ENCODE assay signal across 37 cellular contexts in the genomic region with DNA sequence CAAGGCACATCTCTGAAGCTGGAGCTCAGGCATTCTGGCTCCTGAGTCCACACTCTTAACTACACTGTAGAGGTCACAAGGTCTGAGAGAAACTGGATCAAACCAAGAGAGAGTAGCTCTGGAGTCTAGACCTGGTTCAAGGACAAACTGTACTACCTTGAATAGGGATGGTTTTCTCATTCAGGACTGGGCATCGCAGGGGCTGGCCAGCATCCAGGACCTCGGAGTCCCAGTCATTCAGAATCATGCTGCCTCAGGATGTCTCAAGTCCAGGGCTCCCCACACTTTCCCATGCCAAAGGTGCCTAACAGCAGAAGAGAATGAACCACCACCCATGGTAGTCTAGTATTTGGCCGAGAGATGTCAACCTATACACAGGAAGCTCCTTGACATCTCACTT. TPM values are rescaled to one million over a fixed set of nuclear protein-coding genes. Genes with fewer than 3 reads are reported as not detected.
"Had no signal": no experiment of that assay in that cellular context is flagged by ENCODE, and none has a peak within 500 bp of the region (broad histone marks: within the 10 kb centered on the region; RNA-seq: fewer than 3 reads in every experiment).

No MANE protein-coding gene starts in this region.

- H3K27me3 Mint-ChIP-seq: activated naive CD4-positive, alpha-beta T cell treated with anti-CD3 and anti-CD28 coated beads, Interleukin-2, amount 50 U/mL, for 24 hours; activated naive CD8-positive, alpha-beta T cell treated with anti-CD3 and anti-CD28 coated beads for 36 hours; activated naive CD8-positive, alpha-beta T cell treated with anti-CD3 and anti-CD28 coated beads, Interleukin-2, amount 50 U/mL, for 24 hours; activated T-cell treated with anti-CD3 and anti-CD28 coated beads, Interleukin-2, amount 50 U/mL, for 24 hours; activated T-helper 17 cell treated with anti-CD3 and anti-CD28 coated beads, Interleukin-2, amount 50 U/mL, for 72 hours; brain; central memory CD8-positive, alpha-beta T cell had no signal

- H3K9me3 Mint-ChIP-seq: activated naive CD4-positive, alpha-beta T cell treated with anti-CD3 and anti-CD28 coated beads for 36 hours; activated naive CD4-positive, alpha-beta T cell treated with anti-CD3 and anti-CD28 coated beads, Interleukin-2, amount 10 ng/mL, durations not matched to agents 7 days and 5 days; activated naive CD4-positive, alpha-beta T cell treated with anti-CD3 and anti-CD28 coated beads, Interleukin-2, amount 50 U/mL, for 24 hours; activated naive CD4-positive, alpha-beta T cell treated with anti-CD3 and anti-CD28 coated beads, Interleukin-2, amount 50 U/mL, for 72 hours; activated naive CD8-positive, alpha-beta T cell treated with anti-CD3 and anti-CD28 coated beads for 36 hours; activated naive CD8-positive, alpha-beta T cell treated with anti-CD3 and anti-CD28 coated beads, Interleukin-2, amount 10 ng/mL, durations not matched to agents 7 days and 5 days; activated naive CD8-positive, alpha-beta T cell treated with anti-CD3 and anti-CD28 coated beads, Interleukin-2, amount 50 U/mL, for 24 hours; activated T-cell treated with anti-CD3 and anti-CD28 coated beads, Interleukin-2, amount 50 U/mL, for 24 hours; activated T-cell treated with anti-CD3 and anti-CD28 coated beads, Interleukin-2, amount 50 U/mL, for 4 hours; activated T-cell treated with anti-CD3 and anti-CD28 coated beads, Interleukin-2, amount 50 U/mL, for 72 hours; activated T-helper 1 cell treated with anti-CD3 and anti-CD28 coated beads, Interleukin-12 subunit alpha, Interleukin-12 subunit beta, Interleukin-2, Interleukin-4 antibody, amounts not matched to agents 30 ng/mL and 10 ng/mL and 1 ng/mL, durations not matched to agents 14 hours and 24 hours and 36 hours; activated T-helper 17 cell treated with anti-CD3 and anti-CD28 coated beads, Interleukin-2, amount 50 U/mL, for 72 hours; activated T-helper 2 cell treated with anti-CD3 and anti-CD28 coated beads, Interferon-gamma antibody, Interleukin-2, Interleukin-4, amounts not matched to agents 10 μg/mL and 5 μg/mL and 100 μg/mL, durations not matched to agents 14 hours and 24 hours and 36 hours; central memory CD8-positive, alpha-beta T cell had no signal

- H3K4me3 ChIP-seq: adrenal gland, ascending aorta, body of pancreas, breast epithelium, cardiac muscle cell had no signal

- H3K27me3 ChIP-seq: adrenal gland, ascending aorta, body of pancreas, brain microvascular endothelial cell, breast epithelium had no signal

- H3K9me3 ChIP-seq: adrenal gland, ascending aorta, body of pancreas, breast epithelium had no signal

- H3K36me3 Mint-ChIP-seq: activated naive CD4-positive, alpha-beta T cell treated with anti-CD3 and anti-CD28 coated beads, Interleukin-2, amount 10 ng/mL, durations not matched to agents 7 days and 5 days; activated naive CD4-positive, alpha-beta T cell treated with anti-CD3 and anti-CD28 coated beads, Interleukin-2, amount 50 U/mL, for 72 hours; activated naive CD8-positive, alpha-beta T cell treated with anti-CD3 and anti-CD28 coated beads for 36 hours; activated naive CD8-positive, alpha-beta T cell treated with anti-CD3 and anti-CD28 coated beads, Interleukin-2, amount 10 ng/mL, durations not matched to agents 7 days and 5 days; brain had no signal

- H3K27ac Mint-ChIP-seq: activated naive CD4-positive, alpha-beta T cell treated with anti-CD3 and anti-CD28 coated beads for 36 hours; activated naive CD4-positive, alpha-beta T cell treated with anti-CD3 and anti-CD28 coated beads, Interleukin-2, amount 10 ng/mL, durations not matched to agents 7 days and 5 days; activated naive CD4-positive, alpha-beta T cell treated with anti-CD3 and anti-CD28 coated beads, Interleukin-2, amount 50 U/mL, for 24 hours; activated naive CD8-positive, alpha-beta T cell; activated naive CD8-positive, alpha-beta T cell treated with anti-CD3 and anti-CD28 coated beads for 36 hours; activated naive CD8-positive, alpha-beta T cell treated with anti-CD3 and anti-CD28 coated beads, Interleukin-2, amount 10 ng/mL, durations not matched to agents 7 days and 5 days; activated naive CD8-positive, alpha-beta T cell treated with anti-CD3 and anti-CD28 coated beads, Interleukin-2, amount 50 U/mL, for 24 hours; activated T-cell treated with anti-CD3 and anti-CD28 coated beads, Interleukin-2, amount 50 U/mL, for 24 hours; activated T-cell treated with anti-CD3 and anti-CD28 coated beads, Interleukin-2, amount 50 U/mL, for 72 hours; activated T-helper 1 cell treated with anti-CD3 and anti-CD28 coated beads, Interleukin-12 subunit alpha, Interleukin-12 subunit beta, Interleukin-2, Interleukin-4 antibody, amounts not matched to agents 30 ng/mL and 10 ng/mL and 1 ng/mL, durations not matched to agents 14 hours and 24 hours and 36 hours; activated T-helper 17 cell treated with anti-CD3 and anti-CD28 coated beads, Interleukin-2, amount 50 U/mL, for 72 hours; activated T-helper 2 cell treated with anti-CD3 and anti-CD28 coated beads, Interferon-gamma antibody, Interleukin-2, Interleukin-4, amounts not matched to agents 10 μg/mL and 5 μg/mL and 100 μg/mL, durations not matched to agents 14 hours and 24 hours and 36 hours; brain had no signal

- DNase-seq: activated effector memory CD4-positive, alpha-beta T cell treated with anti-CD3 and anti-CD28 coated beads, Interleukin-2, amount 50 U/mL, for 16 hours; activated effector memory CD4-positive, alpha-beta T cell treated with Interleukin-2 at 50 U/mL for 16 hours; activated gamma-delta T cell; activated gamma-delta T cell treated with Interleukin-2 at 50 U/mL for 16 hours; activated naive CD4-positive, alpha-beta T cell; activated naive CD4-positive, alpha-beta T cell treated with anti-CD3 and anti-CD28 coated beads for 36 hours; activated naive CD4-positive, alpha-beta T cell treated with anti-CD3 and anti-CD28 coated beads, Interleukin-2, amount 10 ng/mL, durations not matched to agents 7 days and 5 days; activated naive CD4-positive, alpha-beta T cell treated with anti-CD3 and anti-CD28 coated beads, Interleukin-2, amount 50 U/mL, for 16 hours; activated naive CD4-positive, alpha-beta T cell treated with Interleukin-2 at 50 U/mL for 16 hours; activated naive CD8-positive, alpha-beta T cell treated with anti-CD3 and anti-CD28 coated beads for 36 hours; activated naive CD8-positive, alpha-beta T cell treated with anti-CD3 and anti-CD28 coated beads, Interleukin-2, amount 10 ng/mL, durations not matched to agents 7 days and 5 days; activated naive CD8-positive, alpha-beta T cell treated with anti-CD3 and anti-CD28 coated beads, Interleukin-2, amount 50 U/mL, for 24 hours; activated T-cell treated with anti-CD3 and anti-CD28 coated beads, Interleukin-2, amount 50 U/mL, for 1 hour; activated T-cell treated with anti-CD3 and anti-CD28 coated beads, Interleukin-2, amount 50 U/mL, for 24 hours; activated T-cell treated with anti-CD3 and anti-CD28 coated beads, Interleukin-2, amount 50 U/mL, for 4 hours; amniotic stem cell; amygdala; anterior cingulate cortex; aorta; body of pancreas; brain microvascular endothelial cell; caudate nucleus; central memory CD4-positive, alpha-beta T cell; cerebellar nuclear complex had no signal

- H3K4me1 Mint-ChIP-seq: activated naive CD4-positive, alpha-beta T cell treated with anti-CD3 and anti-CD28 coated beads, Interleukin-2, amount 10 ng/mL, durations not matched to agents 7 days and 5 days; activated naive CD4-positive, alpha-beta T cell treated with anti-CD3 and anti-CD28 coated beads, Interleukin-2, amount 50 U/mL, for 24 hours; activated naive CD8-positive, alpha-beta T cell treated with anti-CD3 and anti-CD28 coated beads for 36 hours; activated naive CD8-positive, alpha-beta T cell treated with anti-CD3 and anti-CD28 coated beads, Interleukin-2, amount 50 U/mL, for 24 hours; activated T-helper 17 cell treated with anti-CD3 and anti-CD28 coated beads, Interleukin-2, amount 50 U/mL, for 72 hours; brain; central memory CD8-positive, alpha-beta T cell had no signal

- H3K27ac ChIP-seq: adrenal gland, ascending aorta, body of pancreas, brain microvascular endothelial cell, breast epithelium, cardiac muscle cell had no signal

- H3K36me3 ChIP-seq: adrenal gland, ascending aorta, brain microvascular endothelial cell, breast epithelium, cardiac muscle cell had no signal

- H3K4me3 Mint-ChIP-seq: activated naive CD4-positive, alpha-beta T cell treated with anti-CD3 and anti-CD28 coated beads for 36 hours; activated naive CD4-positive, alpha-beta T cell treated with anti-CD3 and anti-CD28 coated beads, Interleukin-2, amount 10 ng/mL, durations not matched to agents 7 days and 5 days; activated naive CD4-positive, alpha-beta T cell treated with anti-CD3 and anti-CD28 coated beads, Interleukin-2, amount 50 U/mL, for 24 hours; activated naive CD8-positive, alpha-beta T cell; activated naive CD8-positive, alpha-beta T cell treated with anti-CD3 and anti-CD28 coated beads for 36 hours; activated naive CD8-positive, alpha-beta T cell treated with anti-CD3 and anti-CD28 coated beads, Interleukin-2, amount 10 ng/mL, durations not matched to agents 7 days and 5 days; activated naive CD8-positive, alpha-beta T cell treated with anti-CD3 and anti-CD28 coated beads, Interleukin-2, amount 50 U/mL, for 24 hours; activated T-cell treated with anti-CD3 and anti-CD28 coated beads, Interleukin-2, amount 50 U/mL, for 24 hours; activated T-cell treated with anti-CD3 and anti-CD28 coated beads, Interleukin-2, amount 50 U/mL, for 4 hours; activated T-cell treated with anti-CD3 and anti-CD28 coated beads, Interleukin-2, amount 50 U/mL, for 72 hours; activated T-helper 1 cell treated with anti-CD3 and anti-CD28 coated beads, Interleukin-12 subunit alpha, Interleukin-12 subunit beta, Interleukin-2, Interleukin-4 antibody, amounts not matched to agents 30 ng/mL and 10 ng/mL and 1 ng/mL, durations not matched to agents 14 hours and 24 hours and 36 hours; activated T-helper 17 cell treated with anti-CD3 and anti-CD28 coated beads, Interleukin-2, amount 50 U/mL, for 72 hours; brain; central memory CD8-positive, alpha-beta T cell had no signal

- H3K4me1 ChIP-seq: adrenal gland, ascending aorta, body of pancreas, breast epithelium had no signal

- ATAC-seq: activated naive CD8-positive, alpha-beta T cell treated with anti-CD3 and anti-CD28 coated beads, Interleukin-2, amount 50 U/mL, for 24 hours; activated T-cell treated with anti-CD3 and anti-CD28 coated beads, Interleukin-2, amount 50 U/mL, for 4 hours; body of pancreas had no signal

RNA-seq across cellular contexts. Expression of gene PLEKHD1, which starts 13.1 kb away (rescaled TPM):
- total RNA-seq: activated naive CD4-positive, alpha-beta T cell treated with anti-CD3 and anti-CD28 coated beads for 36 hours; activated T-helper 1 cell treated with anti-CD3 and anti-CD28 coated beads, Interleukin-12 subunit alpha, Interleukin-12 subunit beta, Interleukin-2, Interleukin-4 antibody, amounts not matched to agents 30 ng/mL and 10 ng/mL and 1 ng/mL, durations not matched to agents 14 hours and 24 hours and 36 hours; ascending aorta had no signal
